1 cellular context compared by ENCODE assay signal in genomic region chr7:129642871-129643515, GRCh38.
TF ChIP-seq lines count a peak whose summit lies in the region.

No MANE protein-coding gene starts in this region.

TF ChIP-seq in GM23338, 12 proteins besides CTCF, POLR2A, EP300 and RAD21:
- TF ChIP-seq NANOG (IDR thresholded peaks at IDR 0.05; ENCODE audit: borderline replicate concordance) (no peak), JUNB (IDR thresholded peaks at IDR 0.05; ENCODE audit: unreplicated experiment) (no peak), POLR2AphosphoS5 (IDR thresholded peaks at IDR 0.05; ENCODE audit: low read depth) (no peak), ZNF114 (CRISPR knock-in tag; IDR thresholded peaks at IDR 0.05) (no peak), EZH2phosphoT487 (IDR thresholded peaks at IDR 0.05; ENCODE audit: unreplicated experiment) (no peak), ZNF331 (CRISPR knock-in tag; IDR thresholded peaks at IDR 0.05; ENCODE audit: low read depth) (no peak), EZH2 (IDR thresholded peaks at IDR 0.05; ENCODE audit: low read depth, unreplicated experiment) (no peak), CREB1 (CRISPR knock-in tag; IDR thresholded peaks at IDR 0.05; ENCODE audit: low read depth) (no peak), REST (IDR thresholded peaks at IDR 0.05; ENCODE audit: unreplicated experiment) (no peak), STAT1 (IDR thresholded peaks at IDR 0.05; ENCODE audit: unreplicated experiment) (no peak)
- TF ChIP-seq, protein P1, sequence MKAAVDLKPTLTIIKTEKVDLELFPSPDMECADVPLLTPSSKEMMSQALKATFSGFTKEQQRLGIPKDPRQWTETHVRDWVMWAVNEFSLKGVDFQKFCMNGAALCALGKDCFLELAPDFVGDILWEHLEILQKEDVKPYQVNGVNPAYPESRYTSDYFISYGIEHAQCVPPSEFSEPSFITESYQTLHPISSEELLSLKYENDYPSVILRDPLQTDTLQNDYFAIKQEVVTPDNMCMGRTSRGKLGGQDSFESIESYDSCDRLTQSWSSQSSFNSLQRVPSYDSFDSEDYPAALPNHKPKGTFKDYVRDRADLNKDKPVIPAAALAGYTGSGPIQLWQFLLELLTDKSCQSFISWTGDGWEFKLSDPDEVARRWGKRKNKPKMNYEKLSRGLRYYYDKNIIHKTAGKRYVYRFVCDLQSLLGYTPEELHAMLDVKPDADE (IDR thresholded peaks at IDR 0.05): no peak
- TF ChIP-seq, protein P2, sequence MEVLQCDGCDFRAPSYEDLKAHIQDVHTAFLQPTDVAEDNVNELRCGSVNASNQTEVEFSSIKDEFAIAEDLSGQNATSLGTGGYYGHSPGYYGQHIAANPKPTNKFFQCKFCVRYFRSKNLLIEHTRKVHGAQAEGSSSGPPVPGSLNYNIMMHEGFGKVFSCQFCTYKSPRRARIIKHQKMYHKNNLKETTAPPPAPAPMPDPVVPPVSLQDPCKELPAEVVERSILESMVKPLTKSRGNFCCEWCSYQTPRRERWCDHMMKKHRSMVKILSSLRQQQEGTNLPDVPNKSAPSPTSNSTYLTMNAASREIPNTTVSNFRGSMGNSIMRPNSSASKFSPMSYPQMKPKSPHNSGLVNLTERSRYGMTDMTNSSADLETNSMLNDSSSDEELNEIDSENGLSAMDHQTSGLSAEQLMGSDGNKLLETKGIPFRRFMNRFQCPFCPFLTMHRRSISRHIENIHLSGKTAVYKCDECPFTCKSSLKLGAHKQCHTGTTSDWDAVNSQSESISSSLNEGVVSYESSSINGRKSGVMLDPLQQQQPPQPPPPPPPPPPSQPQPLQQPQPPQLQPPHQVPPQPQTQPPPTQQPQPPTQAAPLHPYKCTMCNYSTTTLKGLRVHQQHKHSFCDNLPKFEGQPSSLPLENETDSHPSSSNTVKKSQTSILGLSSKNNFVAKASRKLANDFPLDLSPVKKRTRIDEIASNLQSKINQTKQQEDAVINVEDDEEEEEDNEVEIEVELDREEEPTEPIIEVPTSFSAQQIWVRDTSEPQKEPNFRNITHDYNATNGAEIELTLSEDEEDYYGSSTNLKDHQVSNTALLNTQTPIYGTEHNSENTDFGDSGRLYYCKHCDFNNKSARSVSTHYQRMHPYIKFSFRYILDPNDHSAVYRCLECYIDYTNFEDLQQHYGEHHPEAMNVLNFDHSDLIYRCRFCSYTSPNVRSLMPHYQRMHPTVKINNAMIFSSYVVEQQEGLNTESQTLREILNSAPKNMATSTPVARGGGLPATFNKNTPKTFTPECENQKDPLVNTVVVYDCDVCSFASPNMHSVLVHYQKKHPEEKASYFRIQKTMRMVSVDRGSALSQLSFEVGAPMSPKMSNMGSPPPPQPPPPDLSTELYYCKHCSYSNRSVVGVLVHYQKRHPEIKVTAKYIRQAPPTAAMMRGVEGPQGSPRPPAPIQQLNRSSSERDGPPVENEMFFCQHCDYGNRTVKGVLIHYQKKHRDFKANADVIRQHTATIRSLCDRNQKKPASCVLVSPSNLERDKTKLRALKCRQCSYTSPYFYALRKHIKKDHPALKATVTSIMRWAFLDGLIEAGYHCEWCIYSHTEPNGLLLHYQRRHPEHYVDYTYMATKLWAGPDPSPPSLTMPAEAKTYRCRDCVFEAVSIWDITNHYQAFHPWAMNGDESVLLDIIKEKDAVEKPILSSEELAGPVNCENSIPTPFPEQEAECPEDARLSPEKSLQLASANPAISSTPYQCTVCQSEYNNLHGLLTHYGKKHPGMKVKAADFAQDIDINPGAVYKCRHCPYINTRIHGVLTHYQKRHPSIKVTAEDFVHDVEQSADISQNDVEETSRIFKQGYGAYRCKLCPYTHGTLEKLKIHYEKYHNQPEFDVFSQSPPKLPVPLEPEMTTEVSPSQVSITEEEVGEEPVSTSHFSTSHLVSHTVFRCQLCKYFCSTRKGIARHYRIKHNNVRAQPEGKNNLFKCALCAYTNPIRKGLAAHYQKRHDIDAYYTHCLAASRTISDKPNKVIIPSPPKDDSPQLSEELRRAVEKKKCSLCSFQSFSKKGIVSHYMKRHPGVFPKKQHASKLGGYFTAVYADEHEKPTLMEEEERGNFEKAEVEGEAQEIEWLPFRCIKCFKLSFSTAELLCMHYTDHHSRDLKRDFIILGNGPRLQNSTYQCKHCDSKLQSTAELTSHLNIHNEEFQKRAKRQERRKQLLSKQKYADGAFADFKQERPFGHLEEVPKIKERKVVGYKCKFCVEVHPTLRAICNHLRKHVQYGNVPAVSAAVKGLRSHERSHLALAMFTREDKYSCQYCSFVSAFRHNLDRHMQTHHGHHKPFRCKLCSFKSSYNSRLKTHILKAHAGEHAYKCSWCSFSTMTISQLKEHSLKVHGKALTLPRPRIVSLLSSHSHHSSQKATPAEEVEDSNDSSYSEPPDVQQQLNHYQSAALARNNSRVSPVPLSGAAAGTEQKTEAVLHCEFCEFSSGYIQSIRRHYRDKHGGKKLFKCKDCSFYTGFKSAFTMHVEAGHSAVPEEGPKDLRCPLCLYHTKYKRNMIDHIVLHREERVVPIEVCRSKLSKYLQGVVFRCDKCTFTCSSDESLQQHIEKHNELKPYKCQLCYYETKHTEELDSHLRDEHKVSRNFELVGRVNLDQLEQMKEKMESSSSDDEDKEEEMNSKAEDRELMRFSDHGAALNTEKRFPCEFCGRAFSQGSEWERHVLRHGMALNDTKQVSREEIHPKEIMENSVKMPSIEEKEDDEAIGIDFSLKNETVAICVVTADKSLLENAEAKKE (CRISPR knock-in tag; IDR thresholded peaks at IDR 0.05): no peak
TF ChIP-seq in GM23338: peak in this region for 0.
